ENCODE assay signal across 29 cellular contexts in genomic region chr5:95235439-95235982, GRCh38.
"Had no signal": no experiment of that assay in that cellular context is flagged by ENCODE, and none has a peak within 500 bp of the region (broad histone marks: within the 10 kb centered on the region; RNA-seq: fewer than 3 reads in every experiment).

No MANE protein-coding gene starts in this region.

- H3K4me3 ChIP-seq: left lung, lower lobe of right lung, pancreas, prostate gland, sigmoid colon, smooth muscle cell, transverse colon, upper lobe of left lung, vagina had no signal

- H3K27ac ChIP-seq: left lung, lower lobe of right lung, pancreas, prostate gland, sigmoid colon, transverse colon, upper lobe of left lung, vagina had no signal

- H3K4me2 ChIP-seq: smooth muscle cell had no signal

- FAIRE-seq: islet of Langerhans, pancreas had no signal

- H3K9me3 ChIP-seq: pancreas, prostate gland, sigmoid colon, transverse colon, vagina had no signal

- ATAC-seq: left colon; left lung; lower lobe of right lung; naive thymus-derived CD8-positive, alpha-beta T cell; pancreas; right cardiac atrium; stimulated activated memory B cell treated with anti-CD40 and anti-IgM and Interleukin-4, amounts not matched to agents 10 μg/mL and 1 μg/mL and 100 μg/mL, for 72 hours; stimulated activated naive CD8-positive, alpha-beta T cell treated with anti-CD3 and anti-CD28 coated beads, Interleukin-15, amount 100 ng/mL, for 72 hours had no signal

- DNase-seq: hypothalamus; immature natural killer cell; kidney; left colon; left lung; lower lobe of right lung; mammary epithelial cell; mesenchymal stem cell; naive thymus-derived CD8-positive, alpha-beta T cell; nucleus accumbens; pancreas; posterior cingulate gyrus; retina; right cardiac atrium; sigmoid colon; stimulated activated CD4-positive, alpha-beta T cell treated with anti-CD3 and anti-CD28 coated beads, Interleukin-1b, Interleukin-23, amount 100 ng/mL, for 48 hours; stimulated activated CD4-positive, alpha-beta T cell treated with anti-CD3 and anti-CD28 coated beads, Interleukin-2, amount 100 ng/mL, for 48 hours; stimulated activated CD4-positive, alpha-beta T cell treated with anti-CD3 and anti-CD28 coated beads, Interleukin-4, amount 100 ng/mL, for 4 hours; stimulated activated CD8-positive, alpha-beta memory T cell treated with anti-CD3 and anti-CD28 coated beads, Interleukin-4, amount 100 ng/mL, for 48 hours; stimulated activated naive CD4-positive, alpha-beta T cell treated with Interleukin-2 at 50 U/mL for 16 hours; stimulated activated naive CD8-positive, alpha-beta T cell treated with anti-CD3 and anti-CD28 coated beads, Interleukin-15, amount 100 ng/mL, for 72 hours; substantia nigra; transverse colon; upper lobe of left lung had no signal

- H3K27me3 ChIP-seq: left lung, pancreas, sigmoid colon, transverse colon, upper lobe of left lung, vagina had no signal

- H3K36me3 ChIP-seq: left lung, lower lobe of right lung, pancreas, prostate gland, sigmoid colon, transverse colon, upper lobe of left lung, vagina had no signal

- H3K4me1 ChIP-seq: left lung, lower lobe of right lung, pancreas, prostate gland, sigmoid colon, transverse colon, upper lobe of left lung, vagina had no signal
